ENCODE assay signal across 37 cellular contexts in genomic region chr17:14245002-14245401, GRCh38. TPM values are rescaled to one million over a fixed set of nuclear protein-coding genes. Genes with fewer than 3 reads are reported as not detected.
"Had no signal": no experiment of that assay in that cellular context is flagged by ENCODE, and none has a peak within 500 bp of the region (broad histone marks: within the 10 kb centered on the region; RNA-seq: fewer than 3 reads in every experiment).

No MANE protein-coding gene starts in this region.

- H3K27ac Mint-ChIP-seq: activated CD4-positive, alpha-beta memory T cell treated with anti-CD3 and anti-CD28 coated beads, Interleukin-2, amount 10 ng/mL, durations not matched to agents 7 days and 5 days; activated CD4-positive, alpha-beta T cell treated with anti-CD3 and anti-CD28 coated beads, Interleukin-2, amount 10 ng/mL, durations not matched to agents 7 days and 5 days; activated T-cell treated with anti-CD3 and anti-CD28 coated beads, Interleukin-2, amount 50 U/mL, for 24 hours; activated T-helper 17 cell treated with anti-CD3 and anti-CD28 coated beads, Interleukin-2, amount 50 U/mL, for 72 hours; mesothelial cell of epicardium; naive B cell; nephron progenitor cell; stimulated activated memory B cell treated with anti-CD40 and anti-IgM and Interleukin-4, amounts not matched to agents 10 μg/mL and 1 μg/mL and 100 μg/mL, for 72 hours; stimulated activated naive CD8-positive, alpha-beta T cell treated with anti-CD3 and anti-CD28 coated beads, Interleukin-15, amount 100 ng/mL, for 72 hours had no signal

- H3K4me3 Mint-ChIP-seq: activated CD4-positive, alpha-beta memory T cell treated with anti-CD3 and anti-CD28 coated beads, Interleukin-2, amount 10 ng/mL, durations not matched to agents 7 days and 5 days; activated CD4-positive, alpha-beta T cell treated with anti-CD3 and anti-CD28 coated beads, Interleukin-2, amount 10 ng/mL, durations not matched to agents 7 days and 5 days; activated T-cell treated with anti-CD3 and anti-CD28 coated beads, Interleukin-2, amount 50 U/mL, for 24 hours; activated T-helper 17 cell treated with anti-CD3 and anti-CD28 coated beads, Interleukin-2, amount 50 U/mL, for 72 hours; mesothelial cell of epicardium; naive B cell; nephron progenitor cell; stimulated activated memory B cell treated with anti-CD40 and anti-IgM and Interleukin-4, amounts not matched to agents 10 μg/mL and 1 μg/mL and 100 μg/mL, for 72 hours; stimulated activated naive CD8-positive, alpha-beta T cell treated with anti-CD3 and anti-CD28 coated beads, Interleukin-15, amount 100 ng/mL, for 72 hours had no signal

- H3K4me1 Mint-ChIP-seq: activated CD4-positive, alpha-beta memory T cell treated with anti-CD3 and anti-CD28 coated beads, Interleukin-2, amount 10 ng/mL, durations not matched to agents 7 days and 5 days; activated T-helper 17 cell treated with anti-CD3 and anti-CD28 coated beads, Interleukin-2, amount 50 U/mL, for 72 hours; mesothelial cell of epicardium; naive B cell; nephron progenitor cell; stimulated activated memory B cell treated with anti-CD40 and anti-IgM and Interleukin-4, amounts not matched to agents 10 μg/mL and 1 μg/mL and 100 μg/mL, for 72 hours; stimulated activated naive CD8-positive, alpha-beta T cell treated with anti-CD3 and anti-CD28 coated beads, Interleukin-15, amount 100 ng/mL, for 72 hours had no signal

- H3K4me3 ChIP-seq: left ventricle myocardium inferior, psoas muscle, smooth muscle cell, thyroid gland, upper lobe of left lung, vagina had no signal

- ATAC-seq: activated T-helper 17 cell treated with anti-CD3 and anti-CD28 coated beads, Interleukin-2, amount 50 U/mL, for 72 hours; psoas muscle; stimulated activated memory B cell treated with anti-CD40 and anti-IgM and Interleukin-4, amounts not matched to agents 10 μg/mL and 1 μg/mL and 100 μg/mL, for 72 hours; stimulated activated naive CD8-positive, alpha-beta T cell treated with anti-CD3 and anti-CD28 coated beads, Interleukin-15, amount 100 ng/mL, for 72 hours had no signal

- H3K27ac ChIP-seq: left ventricle myocardium inferior, parathyroid adenoma, psoas muscle, thyroid gland, upper lobe of left lung, vagina had no signal

- H3K36me3 ChIP-seq: left ventricle myocardium inferior, thyroid gland, upper lobe of left lung, vagina had no signal

- H3K27me3 Mint-ChIP-seq: activated CD4-positive, alpha-beta memory T cell treated with anti-CD3 and anti-CD28 coated beads, Interleukin-2, amount 10 ng/mL, durations not matched to agents 7 days and 5 days; activated T-cell treated with anti-CD3 and anti-CD28 coated beads, Interleukin-2, amount 50 U/mL, for 24 hours; activated T-helper 17 cell treated with anti-CD3 and anti-CD28 coated beads, Interleukin-2, amount 50 U/mL, for 72 hours; stimulated activated memory B cell treated with anti-CD40 and anti-IgM and Interleukin-4, amounts not matched to agents 10 μg/mL and 1 μg/mL and 100 μg/mL, for 72 hours; stimulated activated naive CD8-positive, alpha-beta T cell treated with anti-CD3 and anti-CD28 coated beads, Interleukin-15, amount 100 ng/mL, for 72 hours had no signal

- H3K9me3 Mint-ChIP-seq: activated CD4-positive, alpha-beta memory T cell treated with anti-CD3 and anti-CD28 coated beads, Interleukin-2, amount 10 ng/mL, durations not matched to agents 7 days and 5 days; activated CD4-positive, alpha-beta T cell treated with anti-CD3 and anti-CD28 coated beads, Interleukin-2, amount 10 ng/mL, durations not matched to agents 7 days and 5 days; activated T-cell treated with anti-CD3 and anti-CD28 coated beads, Interleukin-2, amount 50 U/mL, for 24 hours; activated T-helper 17 cell treated with anti-CD3 and anti-CD28 coated beads, Interleukin-2, amount 50 U/mL, for 72 hours; mesothelial cell of epicardium; naive B cell; nephron progenitor cell; stimulated activated memory B cell treated with anti-CD40 and anti-IgM and Interleukin-4, amounts not matched to agents 10 μg/mL and 1 μg/mL and 100 μg/mL, for 72 hours; stimulated activated naive CD8-positive, alpha-beta T cell treated with anti-CD3 and anti-CD28 coated beads, Interleukin-15, amount 100 ng/mL, for 72 hours had no signal

- H3K9me3 ChIP-seq: left ventricle myocardium inferior, psoas muscle, thyroid gland, upper lobe of left lung, vagina had no signal

- DNase-seq: activated CD4-positive, alpha-beta memory T cell treated with anti-CD3 and anti-CD28 coated beads, Interleukin-2, amount 10 ng/mL, durations not matched to agents 7 days and 5 days; activated CD4-positive, alpha-beta T cell treated with anti-CD3 and anti-CD28 coated beads for 1 hour; activated CD4-positive, alpha-beta T cell treated with anti-CD3 and anti-CD28 coated beads, Interleukin-2, amount 10 ng/mL, durations not matched to agents 7 days and 5 days; activated CD8-positive, alpha-beta memory T cell treated with anti-CD3 and anti-CD28 coated beads, Interleukin-2, amount 50 U/mL, for 48 hours; activated gamma-delta T cell treated with Interleukin-2 at 50 U/mL for 16 hours; activated naive CD4-positive, alpha-beta T cell treated with anti-CD3 and anti-CD28 coated beads, Interleukin-2, amount 50 U/mL, for 16 hours; activated T-cell treated with anti-CD3 and anti-CD28 coated beads, Interleukin-2, amount 50 U/mL, for 24 hours; amniotic stem cell; caudate nucleus; cortex of kidney; foreskin fibroblast; head of caudate nucleus; hippocampal formation; left ventricle myocardium inferior; naive B cell; nephron progenitor cell; occipital lobe; psoas muscle; stimulated activated CD4-positive, alpha-beta T cell treated with anti-CD3 and anti-CD28 coated beads, Interleukin-1b, Interleukin-23, amount 100 ng/mL, for 48 hours; stimulated activated CD4-positive, alpha-beta T cell treated with anti-CD3 and anti-CD28 coated beads, Interleukin-4, amount 100 ng/mL, for 4 hours; stimulated activated CD8-positive, alpha-beta memory T cell treated with anti-CD3 and anti-CD28 coated beads, Interleukin-4, amount 100 ng/mL, for 48 hours; stimulated activated naive CD8-positive, alpha-beta T cell treated with anti-CD3 and anti-CD28 coated beads, Interleukin-15, amount 100 ng/mL, for 72 hours; substantia nigra; T-helper 2 cell; thyroid gland; upper lobe of left lung had no signal

- H3K27me3 ChIP-seq: thyroid gland, upper lobe of left lung, vagina had no signal

- H3K36me3 Mint-ChIP-seq: mesothelial cell of epicardium; naive B cell; stimulated activated memory B cell treated with anti-CD40 and anti-IgM and Interleukin-4, amounts not matched to agents 10 μg/mL and 1 μg/mL and 100 μg/mL, for 72 hours had no signal

- FAIRE-seq: endothelial cell of umbilical vein, islet of Langerhans had no signal

- H3K4me1 ChIP-seq: left ventricle myocardium inferior, parathyroid adenoma, psoas muscle, thyroid gland, upper lobe of left lung, vagina had no signal

RNA-seq across cellular contexts. Expression of gene CDRT15, which starts 8.3 kb away (rescaled TPM):
- total RNA-seq: activated CD4-positive, alpha-beta memory T cell treated with anti-CD3 and anti-CD28 coated beads, Interleukin-2, amount 10 ng/mL, durations not matched to agents 7 days and 5 days; activated CD4-positive, alpha-beta T cell treated with anti-CD3 and anti-CD28 coated beads, Interleukin-2, amount 10 ng/mL, durations not matched to agents 7 days and 5 days; activated T-helper 17 cell treated with anti-CD3 and anti-CD28 coated beads, Interleukin-2, amount 50 U/mL, for 72 hours; chondrocyte; endothelial cell of umbilical vein; left ventricle myocardium inferior; lung microvascular endothelial cell; mesothelial cell of epicardium; occipital lobe; psoas muscle; smooth muscle cell; thyroid gland; upper lobe of left lung; vagina had no signal
- polyA plus RNA-seq: endothelial cell of umbilical vein, esophagus, psoas muscle, smooth muscle cell had no signal

RNA-seq across cellular contexts. Expression of gene HS3ST3B1, which starts 55.9 kb away (rescaled TPM):
- total RNA-seq: endothelial cell of umbilical vein had no signal
- polyA plus RNA-seq: endothelial cell of umbilical vein had no signal
